Comparison of ENCODE assay signal across 22 cellular contexts in genomic region chr3:125350597-125350996, GRCh38. TPM values are rescaled to one million over a fixed set of nuclear protein-coding genes. Genes with fewer than 3 reads are reported as not detected.
A peak's percentile ranks its signal among the peaks of the same experiment; 100 is the strongest.
DNase-seq lines count a peak whose midpoint lies in the region; ATAC-seq and TF ChIP-seq lines count a peak whose summit lies in the region.
"Had no signal": no experiment of that assay in that cellular context is flagged by ENCODE, and none has a peak within 500 bp of the region (broad histone marks: within the 10 kb centered on the region; RNA-seq: fewer than 3 reads in every experiment).

No MANE protein-coding gene starts in this region.

- 62 to 86% (median 65%) methylated on average over 5 of the region's 5 CpGs for WGBS in heart left ventricle, 4 donors
- WGBS in right cardiac atrium: 73% methylated on average over 5 of the region's 5 CpGs

- no peaks in the 10 kb centered on the region for H3K27me3 Mint-ChIP-seq in IgD-negative memory B cell
- H3K27me3 Mint-ChIP-seq in activated T-helper 1 cell treated with anti-CD3 and anti-CD28 coated beads, Interleukin-12 subunit alpha, Interleukin-12 subunit beta, Interleukin-2, Interleukin-4 antibody, amounts not matched to agents 30 ng/mL and 10 ng/mL and 1 ng/mL, durations not matched to agents 14 hours and 24 hours and 36 hours (ENCODE audit: insufficient read depth): no peaks in the 10 kb centered on the region
- H3K27me3 Mint-ChIP-seq: dendritic cell treated with granulocyte-macrophage colony-stimulating factor and Interleukin-4, amounts not matched to agents 40 ng/mL and 50 ng/mL, for 4 days; naive thymus-derived CD4-positive, alpha-beta T cell; progenitor cell of endocrine pancreas had no signal

- TF ChIP-seq CTCF in heart left ventricle (IDR thresholded peaks at IDR 0.05): no peak

- peak overlapping the region; percentile 7 to 78 (median 36) for H3K27ac Mint-ChIP-seq in IgD-negative memory B cell
- H3K27ac Mint-ChIP-seq in activated T-helper 1 cell treated with anti-CD3 and anti-CD28 coated beads, Interleukin-12 subunit alpha, Interleukin-12 subunit beta, Interleukin-2, Interleukin-4 antibody, amounts not matched to agents 30 ng/mL and 10 ng/mL and 1 ng/mL, durations not matched to agents 14 hours and 24 hours and 36 hours: no peak overlapping the region
- H3K27ac Mint-ChIP-seq: dendritic cell treated with granulocyte-macrophage colony-stimulating factor and Interleukin-4, amounts not matched to agents 40 ng/mL and 50 ng/mL, for 4 days; progenitor cell of endocrine pancreas had no signal

- H3K9ac ChIP-seq in Karpas-422 (ENCODE audit: low read length): no peak overlapping the region
- H3K9ac ChIP-seq: KMS-11 had no signal

- H3K36me3 Mint-ChIP-seq in IgD-negative memory B cell: peaks cover 5% of the 10 kb centered on the region
- H3K36me3 Mint-ChIP-seq in activated T-helper 1 cell treated with anti-CD3 and anti-CD28 coated beads, Interleukin-12 subunit alpha, Interleukin-12 subunit beta, Interleukin-2, Interleukin-4 antibody, amounts not matched to agents 30 ng/mL and 10 ng/mL and 1 ng/mL, durations not matched to agents 14 hours and 24 hours and 36 hours (ENCODE audit: low read depth): peaks cover 29% of the 10 kb centered on the region

- no peaks in the 10 kb centered on the region for H3K9me2 ChIP-seq in Karpas-422 (replicated peaks; ENCODE audit: insufficient read depth, low read length)

- H3K36me3 ChIP-seq in heart left ventricle (no peaks in the 10 kb centered on the region), Karpas-422 (ENCODE audit: insufficient read depth, low read length) (peaks cover 34% of the 10 kb centered on the region)

- no peak overlapping the region for H3K4me3 ChIP-seq in heart left ventricle
- no peak overlapping the region for H3K4me3 ChIP-seq in right cardiac atrium (ENCODE audit: low read length)
- H3K4me3 ChIP-seq in Karpas-422 (ENCODE audit: low read length): no peak overlapping the region
- H3K4me3 ChIP-seq: skin epidermis had no signal

- peaks cover 100% of the 10 kb centered on the region for H3K79me2 ChIP-seq in Karpas-422 (ENCODE audit: low read length)

- DNase-seq in heart left ventricle: no peak
- DNase-seq in right cardiac atrium: no peak
- no peak for DNase-seq in epithelial cell of prostate (ENCODE audit: low read depth, low spot score)
- DNase-seq in activated T-helper 1 cell treated with anti-CD3 and anti-CD28 coated beads, Interleukin-12 subunit alpha, Interleukin-12 subunit beta, Interleukin-2, Interleukin-4 antibody, amounts not matched to agents 30 ng/mL and 10 ng/mL and 1 ng/mL, durations not matched to agents 14 hours and 24 hours and 36 hours (ENCODE audit: low spot score): no peak
- no peak for DNase-seq in activated CD8-positive, alpha-beta memory T cell treated with anti-CD3 and anti-CD28 coated beads, Interleukin-2, amount 50 U/mL, for 4 hours
- no peak for DNase-seq in NCI-H1694 (lab: John Stamatoyannopoulos, UW)
- DNase-seq in Karpas-422: no peak
- DNase-seq: ACHN; activated T-cell treated with anti-CD3 and anti-CD28 coated beads, Interleukin-2, amount 50 U/mL, for 1 hour; DMS153; kidney; mammary epithelial cell; naive thymus-derived CD4-positive, alpha-beta T cell; NCI-H1048; NCI-H510A had no signal

- TF ChIP-seq POLR2A in heart left ventricle (IDR thresholded peaks at IDR 0.05): no peak

- H3K9me3 ChIP-seq in heart left ventricle (peaks cover 0 to 30% (median 4%) of the 10 kb centered on the region in 12 donors), right cardiac atrium (ENCODE audit: control insufficient read depth, low read length) (no peaks in the 10 kb centered on the region), Karpas-422 (ENCODE audit: low read length) (peaks cover 6% of the 10 kb centered on the region; the same call in 1 of the 2 replicates)

- H3K4me1 ChIP-seq in heart left ventricle: peaks cover 0 to 52% (median 15%) of the 10 kb centered on the region in 12 donors
- H3K4me1 ChIP-seq in right cardiac atrium (ENCODE audit: control insufficient read depth, insufficient read depth, low read length): peaks cover 4% of the 10 kb centered on the region
- peaks cover 43% of the 10 kb centered on the region for H3K4me1 ChIP-seq in Karpas-422 (ENCODE audit: low read length)

- no peaks in the 10 kb centered on the region for H4K20me1 ChIP-seq in Karpas-422 (ENCODE audit: insufficient read depth, low read depth, low read length)

- peaks cover 52 to 62% (median 59%) of the 10 kb centered on the region in 3 donors for H3K4me1 Mint-ChIP-seq in IgD-negative memory B cell
- H3K4me1 Mint-ChIP-seq in activated T-helper 1 cell treated with anti-CD3 and anti-CD28 coated beads, Interleukin-12 subunit alpha, Interleukin-12 subunit beta, Interleukin-2, Interleukin-4 antibody, amounts not matched to agents 30 ng/mL and 10 ng/mL and 1 ng/mL, durations not matched to agents 14 hours and 24 hours and 36 hours (ENCODE audit: low read depth): peaks cover 57% of the 10 kb centered on the region

- intact Hi-C loops in heart left ventricle (cut with DNase I) (no loop called here), right cardiac atrium (cut with DNase I) (no loop called here)
- intact Hi-C loops in activated T-helper 1 cell treated with anti-CD3 and anti-CD28 coated beads, Interleukin-12 subunit alpha, Interleukin-12 subunit beta, Interleukin-2, Interleukin-4 antibody, amounts not matched to agents 30 ng/mL and 10 ng/mL and 1 ng/mL, durations not matched to agents 14 hours and 24 hours and 36 hours (cut with micrococcal nuclease): no loop called here

- H3K9me3 Mint-ChIP-seq in IgD-negative memory B cell: peaks cover 0 to 3% (median 2%) of the 10 kb centered on the region in 3 donors
- peaks cover 23% of the 10 kb centered on the region for H3K9me3 Mint-ChIP-seq in activated T-helper 1 cell treated with anti-CD3 and anti-CD28 coated beads, Interleukin-12 subunit alpha, Interleukin-12 subunit beta, Interleukin-2, Interleukin-4 antibody, amounts not matched to agents 30 ng/mL and 10 ng/mL and 1 ng/mL, durations not matched to agents 14 hours and 24 hours and 36 hours

- H3K27ac ChIP-seq in heart left ventricle (no peak overlapping the region), right cardiac atrium (ENCODE audit: low read length) (no peak overlapping the region), epithelial cell of prostate (peak overlapping the region; percentile 70), Karpas-422 (ENCODE audit: low read length) (no peak overlapping the region)
- H3K27ac ChIP-seq: KMS-11, skin epidermis had no signal

- H3K4me2 ChIP-seq in Karpas-422 (ENCODE audit: low read depth, low read length, poor library complexity, severe bottlenecking): no peak overlapping the region
- H3K4me2 ChIP-seq: KMS-11 had no signal

- H3K27me3 ChIP-seq in heart left ventricle (no peaks in the 10 kb centered on the region), right cardiac atrium (ENCODE audit: control insufficient read depth, insufficient read depth) (no peaks in the 10 kb centered on the region), Karpas-422 (ENCODE audit: low read length) (no peaks in the 10 kb centered on the region)

- ATAC-seq in heart left ventricle: peak in 3 of 4 donors; percentile 7 to 33 (median 31)
- no peak for ATAC-seq in right cardiac atrium
- ATAC-seq: naive thymus-derived CD4-positive, alpha-beta T cell; Right ventricle myocardium inferior had no signal

- peak overlapping the region in 3 of 4 donors; percentile 44 to 89 (median 80) for H3K4me3 Mint-ChIP-seq in IgD-negative memory B cell
- no peak overlapping the region for H3K4me3 Mint-ChIP-seq in activated T-helper 1 cell treated with anti-CD3 and anti-CD28 coated beads, Interleukin-12 subunit alpha, Interleukin-12 subunit beta, Interleukin-2, Interleukin-4 antibody, amounts not matched to agents 30 ng/mL and 10 ng/mL and 1 ng/mL, durations not matched to agents 14 hours and 24 hours and 36 hours
- H3K4me3 Mint-ChIP-seq: CD14-positive monocyte; dendritic cell treated with granulocyte-macrophage colony-stimulating factor and Interleukin-4, amounts not matched to agents 40 ng/mL and 50 ng/mL, for 4 days had no signal

- H2AFZ ChIP-seq in Karpas-422 (ENCODE audit: low read length): no peak overlapping the region

RNA-seq across cellular contexts. Expression of gene ZNF148, which starts 24.5 kb away (rescaled TPM):
- total RNA-seq in heart left ventricle (10 to 100 TPM; 24.1 to 62.4 (median 40.2) TPM), right cardiac atrium (10 to 100 TPM; 45.4 to 51.6 (median 46.4) TPM)
- polyA plus RNA-seq in heart left ventricle (1 to 10 TPM; 4.5 to 8.4 TPM), right cardiac atrium (5.3 TPM), IgD-negative memory B cell (54.5 TPM)
- 34.7 and 38.5 TPM in 2 replicates for total RNA-seq in activated T-helper 1 cell treated with anti-CD3 and anti-CD28 coated beads, Interleukin-12 subunit alpha, Interleukin-12 subunit beta, Interleukin-2, Interleukin-4 antibody, amounts not matched to agents 30 ng/mL and 10 ng/mL and 1 ng/mL, durations not matched to agents 14 hours and 24 hours and 36 hours
- 29.2 and 53.8 TPM in 2 replicates for total RNA-seq in Karpas-422 (2014; rRNA removed; shearing (Covaris generic); ENCODE audit: low replicate concordance)

Comparison
In these comparisons a context has a peak if more than half of its experiments do, and no peak if none do; other contexts are left out.
1. ATAC-seq: peak in heart left ventricle (3 of 4); none in right cardiac atrium (0 of 2).